11 cellular contexts compared by ENCODE assay signal in the genomic region with DNA sequence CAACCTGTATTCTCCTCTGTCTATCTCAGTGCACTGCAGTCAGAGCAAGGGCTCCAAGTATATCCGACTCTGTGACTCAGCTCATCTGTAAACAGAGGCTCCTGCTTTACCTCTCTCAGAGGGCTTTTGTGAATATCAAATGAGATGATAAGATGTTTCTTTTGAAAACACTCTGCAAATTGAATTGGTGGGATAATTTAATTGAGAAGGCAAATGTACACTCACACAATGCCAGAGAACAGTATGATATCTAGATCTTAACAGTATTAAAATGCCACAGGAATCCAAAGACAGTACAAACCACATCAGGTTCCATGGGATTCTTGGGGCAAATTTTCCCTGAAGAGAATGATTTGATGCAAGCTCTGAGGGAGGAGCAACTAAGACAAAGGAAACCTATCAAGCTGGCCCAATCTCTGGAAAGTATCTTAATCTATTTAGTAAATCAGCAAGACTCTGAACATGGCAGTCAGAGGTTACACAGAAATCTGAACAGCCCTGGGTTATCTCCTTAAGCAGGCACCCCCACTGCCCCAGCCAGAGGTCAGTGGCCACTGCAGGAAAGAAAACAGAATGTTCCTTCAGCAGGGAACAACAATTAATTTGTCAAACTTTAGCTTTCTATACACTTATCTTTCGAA. TPM values are rescaled to one million over a fixed set of nuclear protein-coding genes. Genes with fewer than 3 reads are reported as not detected.
A peak's percentile ranks its signal among the peaks of the same experiment; 100 is the strongest.
DNase-seq lines count a peak whose midpoint lies in the region; ATAC-seq, FAIRE-seq and TF ChIP-seq lines count a peak whose summit lies in the region.
"Had no signal": no experiment of that assay in that cellular context is flagged by ENCODE, and none has a peak within 500 bp of the region (broad histone marks: within the 10 kb centered on the region; RNA-seq: fewer than 3 reads in every experiment).

No MANE protein-coding gene starts in this region.

- H3K27ac ChIP-seq in breast epithelium (peak overlapping the region in 1 of 2 donors; percentile 20), HepG2 (ENCODE audit: extremely low read length, insufficient read depth, low read length) (peak overlapping the region; percentile 36), uterus (peak overlapping the region; percentile 9 to 49)

- H3K9ac ChIP-seq in HepG2 (ENCODE audit: insufficient read depth, low read depth, low read length) = no peak overlapping the region

- H3K4me3 ChIP-seq in breast epithelium (no peak overlapping the region), HepG2 (replicated peaks in 1 of 3; ENCODE audit: insufficient read depth in 1 of 3, low read depth in 2 of 3, low read length in 3 of 3) (peak overlapping the region; percentile 15 to 37 (median 24); a peak in 4 of 6 replicates), uterus (no peak overlapping the region)

- TF ChIP-seq POLR2A in breast epithelium (IDR thresholded peaks at IDR 0.05) (no peak), HepG2 (IDR thresholded peaks at IDR 0.05; ENCODE audit: insufficient read depth in 1 of 2, low read depth in 2 of 2, low read length in 2 of 2) (no peak), uterus (IDR thresholded peaks at IDR 0.05) (no peak)

- peak overlapping the region; percentile 23 for H3K27ac Mint-ChIP-seq in MCF 10A (ENCODE audit: low read depth, unreplicated experiment)
- peak overlapping the region in 4 of 5 experiments; percentile 47 to 89 (median 80) for H3K27ac Mint-ChIP-seq in brain
- H3K27ac Mint-ChIP-seq in endothelial cell (ENCODE audit: unreplicated experiment) = no peak overlapping the region
- H3K27ac Mint-ChIP-seq: activated T-helper 17 cell treated with anti-CD3 and anti-CD28 coated beads, Interleukin-2, amount 50 U/mL, for 72 hours had no signal

- no peak for TF ChIP-seq CTCF in MCF 10A (IDR thresholded peaks at IDR 0.05; ENCODE audit: unreplicated experiment)
- TF ChIP-seq CTCF in breast epithelium (IDR thresholded peaks at IDR 0.05) = no peak
- no peak for TF ChIP-seq CTCF in brain (conservative IDR thresholded peaks at IDR 0.05)
- TF ChIP-seq CTCF in HepG2 (CRISPR knock-in tag; IDR thresholded peaks at IDR 0.05) = no peak
- TF ChIP-seq CTCF in uterus (IDR thresholded peaks at IDR 0.05) = no peak
- TF ChIP-seq CTCF in endothelial cell (IDR thresholded peaks at IDR 0.05; ENCODE audit: unreplicated experiment) = no peak

- in situ Hi-C loops in HepG2 (cut with HindIII; ENCODE audit: extremely low pct_ligation_motif_present, low pct_unique_long_range_greater_than_20kb) = no loop called here

- FAIRE-seq in HepG2 (lab: Jason Lieb, UNC) = peak; percentile 39

- no peak for TF ChIP-seq RAD21 in HepG2 (CRISPR knock-in tag; IDR thresholded peaks at IDR 0.05)

- DNase-seq in MCF 10A (ENCODE audit: unreplicated experiment) (peak; percentile 6), breast epithelium (ENCODE audit: low spot score in 2 of 2) (no peak), HepG2 (ENCODE audit: low spot score) (peak; percentile 57), uterus (peak in 1 of 2 donors; percentile 24), endothelial cell (ENCODE audit: low spot score) (no peak)
- DNase-seq in stimulated activated CD4-positive, alpha-beta T cell treated with anti-CD3 and anti-CD28 coated beads, Interleukin-2, amount 100 ng/mL, for 24 hours = no peak
- DNase-seq in stimulated activated CD4-positive, alpha-beta T cell treated with anti-CD3 and anti-CD28 coated beads, Interleukin-15, amount 100 ng/mL, for 24 hours = no peak
- DNase-seq: NCI-H187 treated with DMSO at 0.1 percent for 48 hours, T-helper 2 cell had no signal

- H3K36me3 Mint-ChIP-seq in MCF 10A (ENCODE audit: insufficient read depth, unreplicated experiment) (no peaks in the 10 kb centered on the region), brain (no peaks in the 10 kb centered on the region), endothelial cell (ENCODE audit: low read depth, unreplicated experiment) (no peaks in the 10 kb centered on the region)

- peaks cover 18% of the 10 kb centered on the region for H3K79me2 ChIP-seq in HepG2 (ENCODE audit: insufficient read depth, low read length)

- no peak overlapping the region for H2AFZ ChIP-seq in HepG2 (ENCODE audit: low read length)

- H3K4me2 ChIP-seq in HepG2 (ENCODE audit: low read depth, low read length) = peak overlapping the region; percentile 71

- peaks cover 30% of the 10 kb centered on the region for H3K4me1 Mint-ChIP-seq in MCF 10A (ENCODE audit: insufficient read depth, unreplicated experiment)
- H3K4me1 Mint-ChIP-seq in brain = peaks cover 46% of the 10 kb centered on the region
- peaks cover 45% of the 10 kb centered on the region for H3K4me1 Mint-ChIP-seq in endothelial cell (ENCODE audit: unreplicated experiment)
- H3K4me1 Mint-ChIP-seq: activated T-helper 17 cell treated with anti-CD3 and anti-CD28 coated beads, Interleukin-2, amount 50 U/mL, for 72 hours had no signal

- H3K9me3 Mint-ChIP-seq in MCF 10A (ENCODE audit: unreplicated experiment) = no peaks in the 10 kb centered on the region
- H3K9me3 Mint-ChIP-seq in brain = no peaks in the 10 kb centered on the region
- no peaks in the 10 kb centered on the region for H3K9me3 Mint-ChIP-seq in endothelial cell (ENCODE audit: unreplicated experiment)
- H3K9me3 Mint-ChIP-seq: activated T-helper 17 cell treated with anti-CD3 and anti-CD28 coated beads, Interleukin-2, amount 50 U/mL, for 72 hours had no signal

- intact Hi-C loops in MCF 10A (cut with micrococcal nuclease) (no loop called here), breast epithelium (cut with DNase I; ENCODE audit: low total_unique reads) (no loop called here), HepG2 (cut with micrococcal nuclease; ENCODE audit: unreplicated experiment) (loop anchor here (1.0 to 2.0 kb wide), 2 partner anchors 47 to 207 kb away; partner anchors contain the start of genes DOCK4 and ZNF277), uterus (cut with DNase I; ENCODE audit: low total_unique reads) (no loop called here)

- H3K9me3 ChIP-seq in breast epithelium = no peaks in the 10 kb centered on the region
- H3K9me3 ChIP-seq in HepG2 (ENCODE audit: low read length) = no peaks in the 10 kb centered on the region
- H3K9me3 ChIP-seq in uterus = no peaks in the 10 kb centered on the region

- H3K27me3 ChIP-seq in breast epithelium (no peaks in the 10 kb centered on the region), HepG2 (ENCODE audit: control insufficient read depth in 1 of 2, insufficient read depth in 2 of 2, low read length in 2 of 2) (no peaks in the 10 kb centered on the region), uterus (no peaks in the 10 kb centered on the region)

- H3K4me3 Mint-ChIP-seq in MCF 10A (ENCODE audit: unreplicated experiment) = no peak overlapping the region
- peak overlapping the region in 3 of 5 experiments; percentile 14 to 58 (median 42) for H3K4me3 Mint-ChIP-seq in brain
- no peak overlapping the region for H3K4me3 Mint-ChIP-seq in endothelial cell (ENCODE audit: unreplicated experiment)
- H3K4me3 Mint-ChIP-seq: activated T-helper 17 cell treated with anti-CD3 and anti-CD28 coated beads, Interleukin-2, amount 50 U/mL, for 72 hours had no signal

- H3K36me3 ChIP-seq in breast epithelium (no peaks in the 10 kb centered on the region), HepG2 (replicated peaks in 1 of 2; ENCODE audit: control insufficient read depth in 1 of 2, insufficient read depth in 2 of 2, low read length in 2 of 2) (no peaks in the 10 kb centered on the region), uterus (no peaks in the 10 kb centered on the region)

- H3K27me3 Mint-ChIP-seq in MCF 10A (ENCODE audit: insufficient read depth, unreplicated experiment) = no peaks in the 10 kb centered on the region
- no peaks in the 10 kb centered on the region for H3K27me3 Mint-ChIP-seq in brain
- H3K27me3 Mint-ChIP-seq in endothelial cell (ENCODE audit: unreplicated experiment) = no peaks in the 10 kb centered on the region

- ATAC-seq in HepG2 = peak; percentile 77
- ATAC-seq: activated T-helper 17 cell treated with anti-CD3 and anti-CD28 coated beads, Interleukin-2, amount 50 U/mL, for 72 hours had no signal

- POLR2A ChIA-PET in MCF 10A (lab: Yijun Ruan, JAX) (interaction anchor here (0.7 to 1.2 kb wide), 3 partner anchors 10 to 296 kb away, joined by 3 to 5 read pairs (median 5); no protein-coding TSS in a partner anchor), HepG2 (lab: Yijun Ruan, JAX) (interaction anchor here (0.8 to 1.4 kb wide), 2 partner anchors 42 to 47 kb away, joined by 3 to 4 read pairs; partner anchors contain the start of gene ZNF277)

- CTCF ChIA-PET in MCF 10A (lab: Yijun Ruan, JAX) (interaction anchor here (0.7 to 0.8 kb wide), 2 partner anchors 11 to 17 kb away, joined by 3 read pairs; no protein-coding TSS in a partner anchor), HepG2 (lab: Yijun Ruan, JAX; ENCODE audit: low intra/inter-chr PET ratio, low total read pairs) (no interaction called here)

- WGBS in HepG2 (ENCODE audit: low lambda C conversion rate) = 5% methylated on average over 2 of the region's 2 CpGs

- peaks cover 0 to 4% of the 10 kb centered on the region in 2 donors for H3K4me1 ChIP-seq in breast epithelium
- H3K4me1 ChIP-seq in HepG2 (ENCODE audit: insufficient read depth, low read length) = peaks cover 43% of the 10 kb centered on the region
- H3K4me1 ChIP-seq in uterus = no peaks in the 10 kb centered on the region

- TF ChIP-seq EP300 in HepG2 (IDR thresholded peaks at IDR 0.05; ENCODE audit: low read depth in 2 of 2, low read length in 2 of 2) (no peak), HepG2 (CRISPR knock-in tag; IDR thresholded peaks at IDR 0.05; ENCODE audit: borderline replicate concordance) (no peak)

- peaks cover 40% of the 10 kb centered on the region for H4K20me1 ChIP-seq in HepG2 (ENCODE audit: insufficient read depth, low read length)

- BruUV-seq in MCF 10A (replicated peaks; lab: Mats Ljungman, UMichigan) = no TSS peak
- BruUV-seq in HepG2 (replicated peaks; lab: Mats Ljungman, UMichigan) = no TSS peak

RNA-seq across cellular contexts. Expression of gene DOCK4, which starts 45.9 kb away (rescaled TPM):
- total RNA-seq in MCF 10A (2022) = 28.0 and 31.4 TPM in 2 replicates
- total RNA-seq in breast epithelium = 10 to 100 TPM; 31.7 to 43.3 (median 41.9) TPM
- 8.4 TPM for polyA plus RNA-seq in brain (ENCODE audit: insufficient read depth, low read depth, low replicate concordance)
- 13.5 and 19.1 TPM in 2 replicates for total RNA-seq in HepG2 (2016; rRNA removed; fragmentation: Illumina TruSeq; extraction: Trizol)
- total RNA-seq in HepG2 (2016; cell fraction: cytosol; rRNA removed; fragmentation: Illumina TruSeq; extraction: Trizol; ENCODE audit: low read depth) = 6.3 and 6.4 TPM in 2 replicates
- 14.2 and 17.5 TPM in 2 replicates for total RNA-seq in HepG2 (2016; cell fraction: insoluble cytoplasmic fraction; rRNA removed; fragmentation: Illumina TruSeq; extraction: Trizol)
- total RNA-seq in HepG2 (2016; cell fraction: membrane; rRNA removed; fragmentation: Illumina TruSeq; extraction: Trizol) = 4.5 and 6.0 TPM in 2 replicates
- 45.8 and 53.4 TPM in 2 replicates for total RNA-seq in HepG2 (2016; cell fraction: nucleus; rRNA removed; fragmentation: Illumina TruSeq; extraction: Trizol)
- polyA plus RNA-seq in HepG2 (2011; rRNA removed) = 16.2 and 17.4 TPM in 2 replicates
- polyA plus RNA-seq in HepG2 (2011; cell fraction: cytosol; rRNA removed) = 9.8 and 10.6 TPM in 2 replicates
- 23.1 and 29.8 TPM in 2 replicates for polyA plus RNA-seq in HepG2 (2011; cell fraction: nucleus; rRNA removed)
- 12.9 and 13.0 TPM in 2 replicates for polyA plus RNA-seq in HepG2 (2012)
- polyA plus RNA-seq in HepG2 (2016; cell fraction: cytosol; fragmentation: Illumina TruSeq; extraction: Trizol; ENCODE audit: low read depth) = 0.15 and 0.33 TPM in 2 replicates
- 6.8 TPM in 2 replicates for polyA plus RNA-seq in HepG2 (2016; cell fraction: insoluble cytoplasmic fraction; fragmentation: Illumina TruSeq; extraction: Trizol; ENCODE audit: low read depth)
- 0.62 and 0.66 TPM in 2 replicates for polyA plus RNA-seq in HepG2 (2016; cell fraction: membrane; fragmentation: Illumina TruSeq; extraction: Trizol; ENCODE audit: low read depth)
- polyA plus RNA-seq in HepG2 (2016; cell fraction: nucleus; fragmentation: Illumina TruSeq; extraction: Trizol; ENCODE audit: insufficient read depth, low read depth) = 18.9 and 19.8 TPM in 2 replicates
- 5.9 and 36.9 TPM in 2 replicates for polyA minus RNA-seq in HepG2 (2011; rRNA and poly(A)+ RNA removed; ENCODE audit: low replicate concordance)
- polyA minus RNA-seq in HepG2 (2011; cell fraction: cytosol; rRNA and poly(A)+ RNA removed) = 21.7 and 38.6 TPM in 2 replicates
- 212 and 216 TPM in 2 replicates for polyA minus RNA-seq in HepG2 (2011; cell fraction: nucleus; rRNA and poly(A)+ RNA removed)
- total RNA-seq in uterus = 100 to 1,000 TPM in 1 of 4 donors, 10 to 100 TPM in 3; 48.8 to 217 (median 72.3) TPM
- total RNA-seq in endothelial cell (ENCODE audit: unreplicated experiment) = 99.2 TPM

RNA-seq across cellular contexts. Expression of gene ZNF277, which starts 46.2 kb away (rescaled TPM):
- total RNA-seq in MCF 10A (2022) (17.1 and 19.9 TPM in 2 replicates), breast epithelium (10 to 100 TPM; 30.8 to 38.3 (median 34.2) TPM), HepG2 (2016; rRNA removed; fragmentation: Illumina TruSeq; extraction: Trizol) (30.1 and 44.8 TPM in 2 replicates), uterus (10 to 100 TPM; 14.4 to 44.9 (median 21.4) TPM), endothelial cell (ENCODE audit: unreplicated experiment) (26.1 TPM)
- polyA plus RNA-seq in brain (ENCODE audit: insufficient read depth, low read depth, low replicate concordance) (10.3 TPM), HepG2 (2011; rRNA removed) (20.0 and 29.1 TPM in 2 replicates)
- 12.0 and 13.8 TPM in 2 replicates for total RNA-seq in HepG2 (2016; cell fraction: cytosol; rRNA removed; fragmentation: Illumina TruSeq; extraction: Trizol; ENCODE audit: low read depth)
- total RNA-seq in HepG2 (2016; cell fraction: insoluble cytoplasmic fraction; rRNA removed; fragmentation: Illumina TruSeq; extraction: Trizol) = 29.9 and 44.3 TPM in 2 replicates
- total RNA-seq in HepG2 (2016; cell fraction: membrane; rRNA removed; fragmentation: Illumina TruSeq; extraction: Trizol) = 31.0 and 38.7 TPM in 2 replicates
- 20.9 and 21.0 TPM in 2 replicates for total RNA-seq in HepG2 (2016; cell fraction: nucleus; rRNA removed; fragmentation: Illumina TruSeq; extraction: Trizol)
- polyA plus RNA-seq in HepG2 (2011; cell fraction: cytosol; rRNA removed) = 13.8 and 19.6 TPM in 2 replicates
- polyA plus RNA-seq in HepG2 (2011; cell fraction: nucleus; rRNA removed) = 3.9 and 4.8 TPM in 2 replicates
- 37.4 and 40.5 TPM in 2 replicates for polyA plus RNA-seq in HepG2 (2012)
- 10.2 and 13.8 TPM in 2 replicates for polyA plus RNA-seq in HepG2 (2016; cell fraction: cytosol; fragmentation: Illumina TruSeq; extraction: Trizol; ENCODE audit: low read depth)
- 34.0 and 36.2 TPM in 2 replicates for polyA plus RNA-seq in HepG2 (2016; cell fraction: insoluble cytoplasmic fraction; fragmentation: Illumina TruSeq; extraction: Trizol; ENCODE audit: low read depth)
- polyA plus RNA-seq in HepG2 (2016; cell fraction: membrane; fragmentation: Illumina TruSeq; extraction: Trizol; ENCODE audit: low read depth) = 20.1 and 24.9 TPM in 2 replicates
- polyA plus RNA-seq in HepG2 (2016; cell fraction: nucleus; fragmentation: Illumina TruSeq; extraction: Trizol; ENCODE audit: insufficient read depth, low read depth) = 11.7 and 17.4 TPM in 2 replicates
- polyA minus RNA-seq in HepG2 (2011; rRNA and poly(A)+ RNA removed; ENCODE audit: low replicate concordance) = 7.4 and 8.8 TPM in 2 replicates
- 42.6 and 49.1 TPM in 2 replicates for polyA minus RNA-seq in HepG2 (2011; cell fraction: cytosol; rRNA and poly(A)+ RNA removed)
- 45.6 and 48.4 TPM in 2 replicates for polyA minus RNA-seq in HepG2 (2011; cell fraction: nucleus; rRNA and poly(A)+ RNA removed)

Comparison
In these comparisons a context has a peak if more than half of its experiments do, and no peak if none do; other contexts are left out.
1. DNase-seq: peak in MCF 10A (single experiment) and HepG2 (single experiment); none in breast epithelium (0 of 2), stimulated activated CD4-positive, alpha-beta T cell treated with anti-CD3 and anti-CD28 coated beads, Interleukin-2, amount 100 ng/mL, for 24 hours (0 of 2), endothelial cell (single experiment) and stimulated activated CD4-positive, alpha-beta T cell treated with anti-CD3 and anti-CD28 coated beads, Interleukin-15, amount 100 ng/mL, for 24 hours (single experiment).
2. H3K4me3 Mint-ChIP-seq: peak in brain (3 of 5); none in MCF 10A (single experiment) and endothelial cell (single experiment).
3. H3K4me3 ChIP-seq: peak in HepG2 (3 of 3); none in breast epithelium (0 of 3) and uterus (0 of 2).